ENCODE assay signal across 9 cellular contexts in the genomic region with DNA sequence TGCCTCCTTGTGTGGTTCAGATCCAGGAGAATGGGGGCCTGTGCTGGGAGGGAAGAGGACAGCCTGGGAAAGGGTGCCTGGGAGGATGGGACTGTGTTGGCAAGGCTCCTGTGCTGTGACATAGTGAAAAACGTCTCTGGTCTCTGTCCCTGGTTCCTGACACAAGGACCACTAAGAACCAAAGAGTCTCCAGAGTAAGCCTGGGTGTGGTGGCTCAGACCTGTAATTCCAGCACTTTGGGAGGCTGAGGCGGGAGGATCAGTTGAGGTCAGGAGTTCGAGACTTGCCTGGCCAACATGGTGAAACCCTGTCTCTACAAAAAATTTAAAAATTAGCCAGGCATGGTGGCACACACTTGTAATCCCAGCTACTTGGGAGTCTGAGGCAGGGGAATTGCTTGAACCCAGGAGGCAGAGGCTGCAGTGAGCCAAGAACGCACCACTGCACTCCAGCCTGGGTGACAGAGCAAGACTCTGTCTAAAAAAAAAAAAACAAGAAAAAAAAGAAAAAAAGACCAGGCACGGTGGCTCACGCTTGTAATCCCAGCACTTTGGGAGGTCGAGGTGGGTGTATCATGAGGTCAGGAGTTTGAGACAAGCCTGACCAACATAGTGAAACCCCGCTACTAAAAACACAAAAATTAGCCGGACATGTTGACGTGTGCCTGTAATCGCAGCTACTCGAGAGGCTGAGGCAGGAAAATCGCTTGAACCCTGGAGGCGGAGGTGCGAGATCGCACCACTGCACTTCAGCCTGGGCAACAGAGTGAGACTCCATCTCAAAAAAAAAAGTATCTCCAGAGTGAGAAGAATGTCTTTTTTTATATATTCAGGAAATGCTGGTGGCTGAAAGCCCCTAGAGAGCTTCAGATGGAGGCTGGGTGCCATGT. TPM values are rescaled to one million over a fixed set of nuclear protein-coding genes. Genes with fewer than 3 reads are reported as not detected.
DNase-seq lines count a peak whose midpoint lies in the region; ATAC-seq, FAIRE-seq and TF ChIP-seq lines count a peak whose summit lies in the region.
"Not testable (repeated sequence)": the region's sequence is repeated elsewhere in the genome, so short reads cannot be mapped to it uniquely, and the experiment has no call there.
"Had no signal": no experiment of that assay in that cellular context is flagged by ENCODE, and none has a peak within 500 bp of the region (broad histone marks: within the 10 kb centered on the region; RNA-seq: fewer than 3 reads in every experiment).

No MANE protein-coding gene starts in this region.

- POLR2A ChIA-PET in CD8-positive, alpha-beta T cell (lab: Charles Lee) = interaction anchor here (0.6 to 2.5 kb wide), 6 partner anchors 11 to 286 kb away, joined by 3 to 12 read pairs (median 5); a partner anchor contains a TSS
- POLR2A ChIA-PET in naive thymus-derived CD8-positive, alpha-beta T cell (lab: Charles Lee) = interaction anchor here (0.7 to 5.1 kb wide), 2 partner anchors 36 to 365 kb away, joined by 3 to 56 read pairs; a partner anchor contains a TSS

- not testable (repeated sequence) for H2AFZ ChIP-seq in OCI-LY1 (ENCODE audit: low read length)

- WGBS in small intestine, 3 donors = 86 to 93% (median 93%) methylated on average over 16 of the region's 16 CpGs
- 89 to 94% methylated on average over 16 of the region's 16 CpGs for WGBS in upper lobe of left lung, 2 donors

- CTCF ChIA-PET in CD8-positive, alpha-beta T cell (lab: Charles Lee) = interaction anchor here (0.8 to 1.4 kb wide), 2 partner anchors 22 to 23 kb away, joined by 3 to 4 read pairs; no protein-coding TSS in a partner anchor

- H3K27me3 Mint-ChIP-seq in CD8-positive, alpha-beta T cell (ENCODE audit: low read depth); activated T-cell treated with anti-CD3 and anti-CD28 coated beads, Interleukin-2, amount 50 U/mL, for 24 hours; naive thymus-derived CD8-positive, alpha-beta T cell: not testable (repeated sequence)

- intact Hi-C loops in CD8-positive, alpha-beta T cell (cut with DNase I, micrococcal nuclease) = loop anchor here in 1 of 2 experiments (5.0 kb wide), 1 partner anchor 682 kb away; a partner anchor contains a TSS
- intact Hi-C loops in breast epithelium (cut with DNase I; ENCODE audit: low total_unique reads); left ventricle myocardium superior (cut with micrococcal nuclease): not testable (repeated sequence)

- not testable (repeated sequence) for H4K20me1 ChIP-seq in OCI-LY1 (ENCODE audit: insufficient read depth, low read length)

- H3K4me3 Mint-ChIP-seq in CD8-positive, alpha-beta T cell; activated T-cell treated with anti-CD3 and anti-CD28 coated beads, Interleukin-2, amount 50 U/mL, for 24 hours: not testable (repeated sequence)
- peak overlapping the region in 5 of 10 donors; percentile 24 to 100 (median 44) for H3K4me3 Mint-ChIP-seq in naive thymus-derived CD8-positive, alpha-beta T cell

- H3K9me3 Mint-ChIP-seq in CD8-positive, alpha-beta T cell; activated T-cell treated with anti-CD3 and anti-CD28 coated beads, Interleukin-2, amount 50 U/mL, for 24 hours; naive thymus-derived CD8-positive, alpha-beta T cell: not testable (repeated sequence)

- not testable (repeated sequence) for H3K4me3 ChIP-seq in CD8-positive, alpha-beta T cell (ENCODE audit: low read depth, low read length); OCI-LY1 (ENCODE audit: low read depth, low read length, poor library complexity, severe bottlenecking); breast epithelium; small intestine (ENCODE audit: low read depth in 1 of 2, low read length in 2 of 2); upper lobe of left lung

- TF ChIP-seq CTCF in CD8-positive, alpha-beta T cell (IDR thresholded peaks at IDR 0.05); OCI-LY1 (IDR thresholded peaks at IDR 0.05; ENCODE audit: low read length); breast epithelium (IDR thresholded peaks at IDR 0.05); upper lobe of left lung (IDR thresholded peaks at IDR 0.05): not testable (repeated sequence)

- TF ChIP-seq POLR2A in breast epithelium (IDR thresholded peaks at IDR 0.05); upper lobe of left lung (IDR thresholded peaks at IDR 0.05): not testable (repeated sequence)

- H3K27ac ChIP-seq in CD8-positive, alpha-beta T cell (ENCODE audit: low read depth, low read length) = peak overlapping the region; percentile 94
- peak overlapping the region; percentile 98 for H3K27ac ChIP-seq in OCI-LY1 (ENCODE audit: low read depth, low read length, poor library complexity, severe bottlenecking)
- H3K27ac ChIP-seq in breast epithelium = peak overlapping the region; percentile 85 to 88
- H3K27ac ChIP-seq in small intestine (ENCODE audit: low read depth in 1 of 2, low read length in 1 of 2) = peak overlapping the region; percentile 96
- H3K27ac ChIP-seq in upper lobe of left lung = peak overlapping the region; percentile 93 to 95 (median 94)

- peaks cover 17% of the 10 kb centered on the region for H3F3A ChIP-seq in OCI-LY1 (ENCODE audit: insufficient read depth, low read length)

- peaks cover 36% of the 10 kb centered on the region for H3K4me1 Mint-ChIP-seq in CD8-positive, alpha-beta T cell (ENCODE audit: low read depth)
- H3K4me1 Mint-ChIP-seq in activated T-cell treated with anti-CD3 and anti-CD28 coated beads, Interleukin-2, amount 50 U/mL, for 24 hours (ENCODE audit: low read depth) = peaks cover 36% of the 10 kb centered on the region
- H3K4me1 Mint-ChIP-seq in naive thymus-derived CD8-positive, alpha-beta T cell = peaks cover 16 to 62% (median 40%) of the 10 kb centered on the region in 4 donors

- H3K79me2 ChIP-seq in OCI-LY1 (ENCODE audit: insufficient read depth, low read length) = not testable (repeated sequence)

- not testable (repeated sequence) for H3K9me3 ChIP-seq in CD8-positive, alpha-beta T cell (ENCODE audit: low read length); OCI-LY1 (ENCODE audit: low read length); breast epithelium; small intestine (ENCODE audit: control insufficient read depth, low read depth); upper lobe of left lung

- not testable (repeated sequence) for H3K9me2 ChIP-seq in OCI-LY1 (ENCODE audit: low read depth, low read length)

- TF ChIP-seq EP300 in upper lobe of left lung (IDR thresholded peaks at IDR 0.05) = not testable (repeated sequence)

- not testable (repeated sequence) for ATAC-seq in CD8-positive, alpha-beta T cell; left ventricle myocardium superior; naive thymus-derived CD8-positive, alpha-beta T cell; upper lobe of left lung (ENCODE audit: low FRiP score in 2 of 2)

- H3K4me1 ChIP-seq in CD8-positive, alpha-beta T cell (ENCODE audit: insufficient read depth, low read length) = peaks cover 39% of the 10 kb centered on the region
- H3K4me1 ChIP-seq in OCI-LY1 (ENCODE audit: insufficient read depth, low read length, severe bottlenecking) (peaks cover 51% of the 10 kb centered on the region), upper lobe of left lung (peaks cover 22 to 44% (median 32%) of the 10 kb centered on the region in 4 donors)
- not testable (repeated sequence) for H3K4me1 ChIP-seq in breast epithelium; small intestine (ENCODE audit: control insufficient read depth in 2 of 2, insufficient read depth in 1 of 2, low read depth in 1 of 2, low read length in 1 of 2)

- H3K27me3 ChIP-seq in CD8-positive, alpha-beta T cell (ENCODE audit: insufficient read depth, low read length); OCI-LY1 (ENCODE audit: insufficient read depth, low read length); breast epithelium; small intestine (ENCODE audit: control insufficient read depth in 2 of 2, insufficient read depth in 2 of 2, low read length in 2 of 2); upper lobe of left lung: not testable (repeated sequence)

- FAIRE-seq in small intestine (lab: Jason Lieb, UNC) = not testable (repeated sequence)

- H3K9ac ChIP-seq in OCI-LY1 (ENCODE audit: low read length) = peak overlapping the region; percentile 80; the same call in 1 of the 2 replicates

- H3K4me2 ChIP-seq in OCI-LY1 (ENCODE audit: low read length) = peak overlapping the region; percentile 91; the same call in 1 of the 2 replicates

- not testable (repeated sequence) for H3K36me3 ChIP-seq in CD8-positive, alpha-beta T cell (ENCODE audit: insufficient read depth, low read length); OCI-LY1 (ENCODE audit: insufficient read depth, low read length); breast epithelium; small intestine (ENCODE audit: control insufficient read depth in 2 of 2, insufficient read depth in 2 of 2, low read length in 2 of 2); upper lobe of left lung

- H3K36me3 Mint-ChIP-seq in CD8-positive, alpha-beta T cell = peaks cover 15% of the 10 kb centered on the region
- H3K36me3 Mint-ChIP-seq in activated T-cell treated with anti-CD3 and anti-CD28 coated beads, Interleukin-2, amount 50 U/mL, for 24 hours (ENCODE audit: low read depth) = peaks cover 15% of the 10 kb centered on the region
- not testable (repeated sequence) for H3K36me3 Mint-ChIP-seq in naive thymus-derived CD8-positive, alpha-beta T cell

- not testable (repeated sequence) for DNase-seq in CD8-positive, alpha-beta T cell; breast epithelium (ENCODE audit: low spot score in 2 of 2); naive thymus-derived CD8-positive, alpha-beta T cell; small intestine; upper lobe of left lung
- peak; percentile 31 for DNase-seq in activated T-cell treated with anti-CD3 and anti-CD28 coated beads, Interleukin-2, amount 50 U/mL, for 24 hours
- peak; percentile 17 for DNase-seq in left ventricle myocardium superior

- peak overlapping the region; percentile 100 for H3K27ac Mint-ChIP-seq in CD8-positive, alpha-beta T cell
- peak overlapping the region; percentile 99 for H3K27ac Mint-ChIP-seq in activated T-cell treated with anti-CD3 and anti-CD28 coated beads, Interleukin-2, amount 50 U/mL, for 24 hours
- H3K27ac Mint-ChIP-seq in naive thymus-derived CD8-positive, alpha-beta T cell = peak overlapping the region; percentile 98 to 100 (median 100)

RNA-seq across cellular contexts. Expression of a gene that starts 1.4 kb away (rescaled TPM):
- 100 to 1,000 TPM; 401 to 411 TPM for total RNA-seq in CD8-positive, alpha-beta T cell
- total RNA-seq in breast epithelium (100 to 1,000 TPM; 382 to 393 (median 392) TPM), left ventricle myocardium superior (341 TPM), upper lobe of left lung (1,000 to 10,000 TPM in 5 of 6 donors, 100 to 1,000 TPM in 1; 957 to 4,783 (median 3,180) TPM)
- 100 to 1,000 TPM; 288 to 293 TPM for total RNA-seq in naive thymus-derived CD8-positive, alpha-beta T cell
- 100 to 1,000 TPM; 310 to 415 (median 407) TPM for polyA plus RNA-seq in naive thymus-derived CD8-positive, alpha-beta T cell
- polyA plus RNA-seq in small intestine = 100 to 1,000 TPM; 288 to 939 (median 792) TPM
- polyA plus RNA-seq: neural cell had no signal

RNA-seq across cellular contexts. Expression of a gene that starts 35.4 kb away (rescaled TPM):
- total RNA-seq in CD8-positive, alpha-beta T cell = 1,000 to 10,000 TPM; 5,604 to 5,613 TPM
- total RNA-seq in breast epithelium (1,000 to 10,000 TPM; 3,271 to 4,472 (median 4,011) TPM), left ventricle myocardium superior (1,255 TPM), upper lobe of left lung (1,000 to 10,000 TPM in 5 of 6 donors, 100 to 1,000 TPM in 1; 806 to 1,982 (median 1,727) TPM)
- total RNA-seq in naive thymus-derived CD8-positive, alpha-beta T cell = 1,000 to 10,000 TPM; 5,539 to 5,586 TPM
- over 10,000 TPM in 2 of 3 donors, 1,000 to 10,000 TPM in 1; 9,910 to 11,694 (median 11,598) TPM for polyA plus RNA-seq in naive thymus-derived CD8-positive, alpha-beta T cell
- polyA plus RNA-seq in small intestine = 1,000 to 10,000 TPM; 2,980 to 5,825 (median 5,408) TPM

RNA-seq across cellular contexts. Expression of a gene that starts 56.6 kb away (rescaled TPM):
- total RNA-seq in CD8-positive, alpha-beta T cell = 10 to 100 TPM; 36.5 to 38.7 TPM
- total RNA-seq in breast epithelium (10 to 100 TPM; 20.6 to 37.7 (median 36.1) TPM), left ventricle myocardium superior (21.0 TPM), upper lobe of left lung (10 to 100 TPM; 21.7 to 71.2 (median 30.4) TPM)
- 10 to 100 TPM; 61.5 to 64.6 TPM for total RNA-seq in naive thymus-derived CD8-positive, alpha-beta T cell
- polyA plus RNA-seq in naive thymus-derived CD8-positive, alpha-beta T cell = 10 to 100 TPM in 1 of 3 donors, 1 to 10 TPM in 2; 1.8 to 24.7 (median 3.3) TPM
- 10 to 100 TPM; 18.3 to 29.7 (median 19.3) TPM for polyA plus RNA-seq in small intestine
